Comparison of ENCODE assay signal across 12 cellular contexts in the genomic region with DNA sequence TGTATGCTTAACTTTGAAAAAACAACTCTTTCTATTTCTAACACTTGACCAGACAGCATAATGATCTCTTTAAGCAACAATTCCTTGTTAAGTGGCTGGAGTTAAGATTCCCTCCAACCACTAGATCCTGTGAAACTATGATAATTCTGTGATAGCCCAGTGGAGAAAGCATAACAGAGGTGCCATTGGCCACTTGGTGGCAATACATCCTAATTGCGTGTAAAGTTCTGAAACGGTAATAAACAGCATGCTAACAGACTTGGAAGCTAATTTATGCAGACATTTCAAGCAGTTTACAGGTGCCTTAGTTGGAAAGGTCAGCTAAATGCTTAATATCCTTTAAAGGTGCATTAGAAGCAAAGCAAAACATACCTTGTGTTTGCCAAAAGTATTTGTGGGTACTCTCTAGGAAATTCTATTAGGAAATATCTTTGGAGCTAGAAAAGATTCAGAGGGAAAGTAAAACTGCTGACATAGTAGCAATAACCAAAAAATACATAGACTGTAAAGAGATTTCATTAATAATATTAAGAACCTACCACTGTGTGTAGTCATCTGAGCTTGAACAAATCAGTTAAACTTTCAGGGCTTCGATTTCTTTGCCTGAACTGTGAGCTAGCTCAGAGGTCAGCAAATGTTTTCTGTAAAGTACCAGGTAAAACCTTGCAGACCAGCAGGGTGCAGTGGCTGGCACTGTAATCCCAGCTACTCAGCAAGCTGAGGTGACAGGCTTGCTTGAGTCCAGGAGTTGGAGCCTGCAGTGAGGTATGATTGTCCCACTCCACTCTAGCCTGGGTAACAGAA. TPM values are rescaled to one million over a fixed set of nuclear protein-coding genes. Genes with fewer than 3 reads are reported as not detected.
DNase-seq lines count a peak whose midpoint lies in the region; ATAC-seq, FAIRE-seq and TF ChIP-seq lines count a peak whose summit lies in the region.
"Had no signal": no experiment of that assay in that cellular context is flagged by ENCODE, and none has a peak within 500 bp of the region (broad histone marks: within the 10 kb centered on the region; RNA-seq: fewer than 3 reads in every experiment).

No MANE protein-coding gene starts in this region.

- no peaks in the 10 kb centered on the region for H3K23me2 ChIP-seq in H1 (ENCODE audit: low read depth, low read length)

- TF ChIP-seq RAD21 in H1 (IDR thresholded peaks at IDR 0.05 in 1 of 2, conservative IDR thresholded peaks at IDR 0.05 in 1 of 2; ENCODE audit: low read depth in 2 of 2, low read length in 2 of 2): peak; percentile 38 to 52; a peak in 3 of 4 replicates

- peaks cover 14% of the 10 kb centered on the region for H3K4me1 ChIP-seq in Loucy (ENCODE audit: insufficient read depth, low read length, poor library complexity, severe bottlenecking)
- no peaks in the 10 kb centered on the region for H3K4me1 ChIP-seq in H1 (replicated peaks in 1 of 4; ENCODE audit: control insufficient read depth in 3 of 4, insufficient read depth in 4 of 4, low read length in 3 of 4)
- peaks cover 4 to 24% (median 8%) of the 10 kb centered on the region in 4 donors for H3K4me1 ChIP-seq in transverse colon

- H3K9ac ChIP-seq in Loucy (ENCODE audit: low read depth, low read length, poor library complexity, severe bottlenecking): no peak overlapping the region
- no peak overlapping the region for H3K9ac ChIP-seq in H1 (replicated peaks in 1 of 4; ENCODE audit: extremely low read depth in 1 of 4, low read depth in 3 of 4, low read length in 3 of 4)

- peak; percentile 61 for TF ChIP-seq CTCF in Loucy (conservative IDR thresholded peaks at IDR 0.05; ENCODE audit: low read length)
- TF ChIP-seq CTCF in H1 (IDR thresholded peaks at IDR 0.05; ENCODE audit: control extremely low read depth in 1 of 3, insufficient read depth in 1 of 3, low read depth in 1 of 3, low read length in 3 of 3): peak; percentile 19 to 41 (median 37)
- TF ChIP-seq CTCF in transverse colon (IDR thresholded peaks at IDR 0.05): peak in 4 of 5 experiments; percentile 17 to 37 (median 31)

- H2BK120ac ChIP-seq in H1 (replicated peaks; ENCODE audit: low read depth, low read length): no peak overlapping the region

- no peak overlapping the region for H2BK15ac ChIP-seq in H1 (ENCODE audit: low read length)

- H2AK5ac ChIP-seq in H1 (ENCODE audit: low read depth, low read length): no peak overlapping the region

- H3K9me3 ChIP-seq in Loucy (ENCODE audit: insufficient read depth, low read depth, low read length) (no peaks in the 10 kb centered on the region), H1 (ENCODE audit: insufficient read depth in 2 of 2, low read depth in 1 of 2, low read length in 1 of 2) (no peaks in the 10 kb centered on the region), transverse colon (no peaks in the 10 kb centered on the region)

- peak overlapping the region; percentile 68 for H3K4me2 ChIP-seq in Loucy (ENCODE audit: low read depth, low read length, poor library complexity, severe bottlenecking)
- H3K4me2 ChIP-seq in H1 (ENCODE audit: insufficient read depth in 1 of 2, low read depth in 2 of 2, low read length in 2 of 2): no peak overlapping the region

- H4K20me1 ChIP-seq in Loucy (ENCODE audit: insufficient read depth, low read length, poor library complexity, severe bottlenecking) (no peaks in the 10 kb centered on the region), H1 (replicated peaks in 1 of 2; ENCODE audit: control insufficient read depth in 1 of 2, insufficient read depth in 2 of 2, low read length in 2 of 2) (no peaks in the 10 kb centered on the region)

- H3K27me3 ChIP-seq in Loucy (ENCODE audit: insufficient read depth, low read length, poor library complexity, severe bottlenecking): peaks cover 5% of the 10 kb centered on the region
- no peaks in the 10 kb centered on the region for H3K27me3 ChIP-seq in H1 (replicated peaks in 1 of 4; ENCODE audit: control insufficient read depth in 3 of 4, extremely low read depth in 1 of 4, insufficient read depth in 3 of 4, low read length in 3 of 4)
- no peaks in the 10 kb centered on the region for H3K27me3 ChIP-seq in transverse colon

- POLR2A ChIA-PET in H1 (lab: Charles Lee; ENCODE audit: partially characterized antibody): no interaction called here

- in situ Hi-C loops in transverse colon (cut with MboI; ENCODE audit: low pct_ligation_motif_present in 1 of 4, low pct_unique_long_range_greater_than_20kb in 1 of 4, low sequenced_read_pairs in 3 of 4): no loop called here

- no peaks in the 10 kb centered on the region for H3K79me1 ChIP-seq in H1 (ENCODE audit: low read depth, low read length)

- H3K23ac ChIP-seq in H1 (ENCODE audit: insufficient read length): no peak overlapping the region

- no peak overlapping the region for H2BK20ac ChIP-seq in H1 (ENCODE audit: low read length)

- peak; percentile 64 for ATAC-seq in Right ventricle myocardium superior (ENCODE audit: poor library complexity)
- no peak for ATAC-seq in left cardiac atrium
- no peak for ATAC-seq in GM21717 (IDR thresholded peaks at IDR 0.05; ENCODE audit: unreplicated experiment)
- no peak for ATAC-seq in GM19455 (IDR thresholded peaks at IDR 0.05; ENCODE audit: unreplicated experiment)

- WGBS in H1 (ENCODE audit: extremely low coverage in 1 of 2, insufficient coverage in 1 of 2, insufficient read length in 1 of 2, insufficient replicate concordance in 2 of 2, low coverage in 1 of 2, low lambda C conversion rate in 2 of 2, missing lambda C conversion rate in 1 of 2), 2 experiments: 70% methylated on average over 3 of the region's 3 CpGs; no CpG with 5 or more reads in 1 of the 2 experiments
- 27 to 36% methylated on average over 2 to 3 of the region's 3 CpGs for WGBS in transverse colon (ENCODE audit: low coverage in 1 of 2), 2 donors

- H4K8ac ChIP-seq in H1 (ENCODE audit: extremely low read depth, insufficient read depth, low read length): no peak overlapping the region

- no peak overlapping the region for H3K14ac ChIP-seq in H1 (ENCODE audit: insufficient read length)

- H3K9me2 ChIP-seq in Loucy (replicated peaks; ENCODE audit: low read depth, low read length): no peaks in the 10 kb centered on the region

- H3K18ac ChIP-seq in H1 (ENCODE audit: extremely low read depth, low read length): no peak overlapping the region

- peak; percentile 50 for FAIRE-seq in H1 (lab: Jason Lieb, UNC)

- DNase-seq in Right ventricle myocardium superior (no peak), left cardiac atrium (no peak), H1 (ENCODE audit: low read depth in 1 of 2, low spot score in 2 of 2) (no peak), transverse colon (peak; percentile 61), NCI-H2196 treated with DMSO at 0.1 percent for 48 hours (lab: John Stamatoyannopoulos, UW; ENCODE audit: unreplicated experiment) (no peak)
- DNase-seq: effector CD4-positive, alpha-beta T cell; GDM1; substantia nigra had no signal

- TF ChIP-seq EP300 in H1 (IDR thresholded peaks at IDR 0.05; ENCODE audit: borderline replicate concordance in 1 of 2, low read depth in 2 of 2, low read length in 2 of 2) (no peak), transverse colon (IDR thresholded peaks at IDR 0.05; ENCODE audit: low read depth) (no peak)

- H3K36me3 ChIP-seq in Loucy (ENCODE audit: insufficient read depth, low read length) (no peaks in the 10 kb centered on the region), H1 (ENCODE audit: control insufficient read depth in 2 of 4, insufficient read depth in 4 of 4, low read length in 3 of 4) (no peaks in the 10 kb centered on the region), transverse colon (no peaks in the 10 kb centered on the region)

- H3K79me2 ChIP-seq in Loucy (ENCODE audit: insufficient read depth, low read length) (no peaks in the 10 kb centered on the region), H1 (ENCODE audit: control insufficient read depth in 1 of 2, insufficient read depth in 2 of 2, low read length in 2 of 2) (no peaks in the 10 kb centered on the region)

- H2BK5ac ChIP-seq in H1 (ENCODE audit: low read depth, low read length): no peak overlapping the region

- H3F3A ChIP-seq in Loucy (ENCODE audit: low read depth): no peaks in the 10 kb centered on the region

- H3K4ac ChIP-seq in H1 (replicated peaks; ENCODE audit: insufficient read length, low read depth, low read length): no peak overlapping the region

- peak overlapping the region; percentile 54 for H2AFZ ChIP-seq in Loucy (ENCODE audit: low read length)
- no peak overlapping the region for H2AFZ ChIP-seq in H1 (ENCODE audit: low read length)

- H3K4me3 ChIP-seq in Loucy (ENCODE audit: low read length, poor library complexity, severe bottlenecking) (peak overlapping the region; percentile 56), H1 (ENCODE audit: extremely low read depth in 1 of 4, insufficient read depth in 2 of 4, low read depth in 3 of 4, low read length in 4 of 4) (no peak overlapping the region), transverse colon (no peak overlapping the region)

- H3K56ac ChIP-seq in H1 (replicated peaks; ENCODE audit: insufficient read length, low read depth, low read length): no peak overlapping the region

- H4K5ac ChIP-seq in H1 (ENCODE audit: insufficient read length, low read depth, low read length): no peak overlapping the region

- intact Hi-C loops in Right ventricle myocardium superior (cut with DNase I): no loop called here
- intact Hi-C loops in left cardiac atrium (cut with DNase I): no loop called here
- intact Hi-C loops in transverse colon (cut with DNase I; ENCODE audit: low total_unique reads): no loop called here

- H3K27ac ChIP-seq in H1 (ENCODE audit: low read depth, low read length) (no peak overlapping the region), transverse colon (peak overlapping the region; percentile 2 to 46 (median 22))

- TF ChIP-seq POLR2A in H1 (IDR thresholded peaks at IDR 0.05; ENCODE audit: control extremely low read depth in 1 of 2, low read depth in 2 of 2, low read length in 2 of 2) (no peak), transverse colon (IDR thresholded peaks at IDR 0.05) (no peak)

- no peak overlapping the region for H4K91ac ChIP-seq in H1 (replicated peaks; ENCODE audit: insufficient read length, low read length)

- no peak overlapping the region for H2BK12ac ChIP-seq in H1 (ENCODE audit: low read depth, low read length)

- CTCF ChIA-PET in H1 (lab: Charles Lee; ENCODE audit: partially characterized antibody): interaction anchor here (0.6 to 2.3 kb wide), 14 partner anchors 9 to 759 kb away, joined by 3 to 11 read pairs (median 4); no protein-coding TSS in a partner anchor

RNA-seq across cellular contexts. Expression of a gene that starts 19.0 kb away (rescaled TPM):
- total RNA-seq in Right ventricle myocardium superior (0.73 TPM), left cardiac atrium (1 to 10 TPM; 3.8 to 9.3 TPM), transverse colon (1 to 10 TPM in 1 of 4 donors, not detected in 3; 1.4 TPM)
- total RNA-seq in H1 (2021; fragmentation: NEBNext Ultra II Directional; extraction: Animal tissue kit (Norgen Biotek cat#: 25700)): not detected in 2 replicates
- not detected in 2 replicates for polyA plus RNA-seq in H1 (2011; rRNA removed)
- polyA plus RNA-seq in H1 (2011; cell fraction: cytosol; rRNA removed): not detected
- not detected for polyA plus RNA-seq in H1 (2011; cell fraction: nucleus; rRNA removed)
- 0.27 to 0.33 TPM (median 0.28 TPM) in 3 of 4 replicates, not detected in the other for polyA plus RNA-seq in H1 (2012, experiment 1 of 2)
- polyA plus RNA-seq in H1 (2012, experiment 2 of 2): 1.4 TPM
- 1.1 TPM for polyA plus RNA-seq in H1 (2013, experiment 1 of 2)
- polyA plus RNA-seq in H1 (2013, experiment 2 of 2): 1.3 TPM
- not detected in 2 replicates for polyA minus RNA-seq in H1 (2011; rRNA and poly(A)+ RNA removed)
- polyA minus RNA-seq in H1 (2011; cell fraction: cytosol; rRNA and poly(A)+ RNA removed): not detected
- polyA minus RNA-seq in H1 (2011; cell fraction: nucleus; rRNA and poly(A)+ RNA removed): not detected
- total RNA-seq: neural crest cell had no signal
